ENCODE assay signal across 34 cellular contexts in genomic region chrX:87890437-87890836, GRCh38.
"Had no signal": no experiment of that assay in that cellular context is flagged by ENCODE, and none has a peak within 500 bp of the region (broad histone marks: within the 10 kb centered on the region; RNA-seq: fewer than 3 reads in every experiment).

No MANE protein-coding gene starts in this region.

- H3K27me3 ChIP-seq: MG63 had no signal

- H3K4me3 ChIP-seq: MG63 had no signal

- H3K36me3 ChIP-seq: MG63 had no signal

- H3K9me3 ChIP-seq: MG63 had no signal

- DNase-seq: Karpas-422, Kasumi-1, MG63, MM.1S, MV-4-11, NCI-H1048, NCI-H1092, NCI-H1092 treated with DMSO at 0.1 percent for 48 hours, NCI-H1105, NCI-H1105 treated with DMSO at 0.1 percent for 48 hours, NCI-H1417, NCI-H1417 treated with DMSO at 0.1 percent for 48 hours, NCI-H1436, NCI-H1436 treated with DMSO at 0.1 percent for 48 hours, NCI-H146, NCI-H1694, NCI-H1694 treated with DMSO at 0.1 percent for 48 hours, NCI-H187, NCI-H187 treated with DMSO at 0.1 percent for 48 hours, NCI-H1930, NCI-H2029, NCI-H2029 treated with DMSO at 0.1 percent for 48 hours, NCI-H2081, NCI-H2081 treated with DMSO at 0.1 percent for 48 hours, NCI-H2107, NCI-H2171, NCI-H2171 treated with DMSO at 0.1 percent for 48 hours, NCI-H2227 treated with DMSO at 0.1 percent for 48 hours, NCI-H226, NCI-H345, NCI-H446, NCI-H446 treated with DMSO at 0.1 percent for 48 hours, NCI-H510A, NCI-H510A treated with DMSO at 0.1 percent for 48 hours had no signal
